Comparison of ENCODE assay signal across 1 cellular context in genomic region chr11:69639843-69640242, GRCh38.
TF ChIP-seq lines count a peak whose summit lies in the region.

No MANE protein-coding gene starts in this region.

TF ChIP-seq in WTC11, 78 proteins besides CTCF, POLR2A, EP300 and RAD21 (continued from another document):
- TF ChIP-seq ZNF532 (CRISPR knock-in tag; IDR thresholded peaks at IDR 0.05; ENCODE audit: borderline replicate concordance) (no peak), GRHL2 (CRISPR knock-in tag; IDR thresholded peaks at IDR 0.05; ENCODE audit: insufficient replicate concordance, severe bottlenecking) (no peak), MYBL2 (CRISPR knock-in tag; IDR thresholded peaks at IDR 0.05) (no peak), ATF1 (CRISPR knock-in tag; IDR thresholded peaks at IDR 0.05) (no peak), USF2 (CRISPR knock-in tag; IDR thresholded peaks at IDR 0.05) (no peak)
